15 cellular contexts compared by ENCODE assay signal in genomic region chr10:31920538-31920937, GRCh38. TPM values are rescaled to one million over a fixed set of nuclear protein-coding genes. Genes with fewer than 3 reads are reported as not detected.
DNase-seq lines count a peak whose midpoint lies in the region; ATAC-seq and TF ChIP-seq lines count a peak whose summit lies in the region.
"Had no signal": no experiment of that assay in that cellular context is flagged by ENCODE, and none has a peak within 500 bp of the region (broad histone marks: within the 10 kb centered on the region; RNA-seq: fewer than 3 reads in every experiment).

No MANE protein-coding gene starts in this region.

- H3K27ac ChIP-seq in KOPT-K1 (ENCODE audit: low read depth, low read length, poor library complexity, severe bottlenecking) (peak overlapping the region; percentile 42), osteoblast (ENCODE audit: low read depth, low read length) (no peak overlapping the region), stomach (peak overlapping the region in 1 of 5 donors; percentile 1)
- H3K27ac ChIP-seq: BLaER1, PC-9, psoas muscle had no signal

- H3K9me3 ChIP-seq in KOPT-K1 (ENCODE audit: insufficient read depth, low read length, poor library complexity, severe bottlenecking) = peaks cover 5% of the 10 kb centered on the region
- H3K9me3 ChIP-seq in osteoblast (ENCODE audit: low read depth, low read length) = no peaks in the 10 kb centered on the region
- H3K9me3 ChIP-seq in stomach = no peaks in the 10 kb centered on the region
- H3K9me3 ChIP-seq: psoas muscle had no signal

- ATAC-seq in GM19397 (IDR thresholded peaks at IDR 0.05; ENCODE audit: unreplicated experiment) (peak; percentile 39), HG02870 (IDR thresholded peaks at IDR 0.05; ENCODE audit: unreplicated experiment) (peak; percentile 55), GM19467 (IDR thresholded peaks at IDR 0.05; ENCODE audit: unreplicated experiment) (no peak)
- ATAC-seq: psoas muscle had no signal

- intact Hi-C loops in stomach (cut with DNase I; ENCODE audit: low total_unique reads) = no loop called here

- no peak for TF ChIP-seq CTCF in GM13976 (IDR thresholded peaks at IDR 0.05; ENCODE audit: borderline replicate concordance, control extremely low read depth, extremely low read depth, insufficient read depth, missing control alignments)
- no peak for TF ChIP-seq CTCF in osteoblast (IDR thresholded peaks at IDR 0.05; ENCODE audit: extremely low read depth, low read depth, low read length)
- TF ChIP-seq CTCF in stomach (IDR thresholded peaks at IDR 0.05) = no peak

- H3K4me1 ChIP-seq in osteoblast (ENCODE audit: insufficient read depth, low read length) (no peaks in the 10 kb centered on the region), stomach (peaks cover 4 to 52% (median 29%) of the 10 kb centered on the region in 4 donors)

- no peak overlapping the region for H2AFZ ChIP-seq in osteoblast (ENCODE audit: low read length)
- H2AFZ ChIP-seq: PC-9 had no signal

- DNase-seq in GM13976 (ENCODE audit: low spot score) = peak; percentile 11
- DNase-seq in osteoblast (ENCODE audit: insufficient read length, low spot score, missing footprints) = no peak
- DNase-seq in stomach = no peak
- no peak for DNase-seq in NCI-H146 (lab: John Stamatoyannopoulos, UW)
- DNase-seq: activated CD4-positive, alpha-beta T cell treated with anti-CD3 and anti-CD28 coated beads, Interleukin-2, amount 50 U/mL, for 4 hours; NCI-H2171 treated with DMSO at 0.1 percent for 48 hours; PC-9; psoas muscle; stimulated activated CD4-positive, alpha-beta T cell treated with anti-CD3 and anti-CD28 coated beads, Interleukin-1b, Interleukin-23, amount 100 ng/mL, for 48 hours; stimulated activated naive CD4-positive, alpha-beta T cell treated with Interleukin-2 at 50 U/mL for 16 hours had no signal

- in situ Hi-C loops in GM13976 (cut with MboI; ENCODE audit: low sequenced_read_pairs, unreplicated experiment) = no loop called here

- no peaks in the 10 kb centered on the region for H3K36me3 ChIP-seq in KOPT-K1 (ENCODE audit: insufficient read depth, low read length)
- H3K36me3 ChIP-seq in osteoblast (ENCODE audit: insufficient read depth, low read length) = no peaks in the 10 kb centered on the region
- H3K36me3 ChIP-seq in stomach = no peaks in the 10 kb centered on the region

- 60 to 79% (median 73%) methylated on average over 2 of the region's 2 CpGs for WGBS in stomach, 5 donors

- peaks cover 25% of the 10 kb centered on the region for H4K20me1 ChIP-seq in osteoblast (ENCODE audit: insufficient read depth, low read length)

- no peak for TF ChIP-seq EP300 in stomach (IDR thresholded peaks at IDR 0.05)

- H3K4me3 ChIP-seq in osteoblast (ENCODE audit: insufficient read depth, low read length) (no peak overlapping the region), stomach (no peak overlapping the region)
- H3K4me3 ChIP-seq: BLaER1, PC-9, psoas muscle had no signal

- no peaks in the 10 kb centered on the region for H3K27me3 ChIP-seq in osteoblast (ENCODE audit: insufficient read depth, low read length)
- no peaks in the 10 kb centered on the region for H3K27me3 ChIP-seq in stomach
- H3K27me3 ChIP-seq: BLaER1 had no signal

- no peak overlapping the region for H3K4me2 ChIP-seq in osteoblast (ENCODE audit: insufficient read depth, low read length)
- H3K4me2 ChIP-seq: PC-9 had no signal

- peaks cover 97% of the 10 kb centered on the region for H3K79me2 ChIP-seq in osteoblast (ENCODE audit: insufficient read depth, low read length)

- no peak for TF ChIP-seq POLR2A in stomach (IDR thresholded peaks at IDR 0.05)

RNA-seq across cellular contexts. Expression of gene ARHGAP12, which starts 8.1 kb away (rescaled TPM):
- total RNA-seq in osteoblast (68.4 and 76.0 TPM in 2 replicates), stomach (100 to 1,000 TPM in 2 of 5 donors, 10 to 100 TPM in 2, 1 to 10 TPM in 1; 9.8 to 343 (median 40.7) TPM)
- 10 to 100 TPM; 16.6 to 37.7 (median 18.1) TPM for polyA plus RNA-seq in stomach
